11 cellular contexts compared by ENCODE assay signal in genomic region chr2:45001629-45002385, GRCh38. TPM values are rescaled to one million over a fixed set of nuclear protein-coding genes. Genes with fewer than 3 reads are reported as not detected.
DNase-seq lines count a peak whose midpoint lies in the region; ATAC-seq, FAIRE-seq and TF ChIP-seq lines count a peak whose summit lies in the region.
"Had no signal": no experiment of that assay in that cellular context is flagged by ENCODE, and none has a peak within 500 bp of the region (broad histone marks: within the 10 kb centered on the region; RNA-seq: fewer than 3 reads in every experiment).

No MANE protein-coding gene starts in this region.

- TF ChIP-seq EP300 in suprapubic skin (IDR thresholded peaks at IDR 0.05) = no peak

- no peak for DNase-seq in activated T-cell treated with anti-CD3 and anti-CD28 coated beads, Interleukin-2, amount 50 U/mL, for 24 hours
- no peak for DNase-seq in activated T-cell treated with anti-CD3 and anti-CD28 coated beads, Interleukin-2, amount 50 U/mL, for 1 hour
- DNase-seq in adipocyte (ENCODE audit: low read depth) (no peak), keratinocyte (ENCODE audit: low read depth, low spot score) (no peak), suprapubic skin (ENCODE audit: low spot score in 2 of 2) (no peak), substantia nigra (lab: John Stamatoyannopoulos, UW) (no peak), hypothalamus (lab: John Stamatoyannopoulos, UW) (no peak)
- DNase-seq: ACHN had no signal

- no peaks in the 10 kb centered on the region for H3K4me1 ChIP-seq in adipocyte (ENCODE audit: control insufficient read depth, insufficient read depth, low read length)
- H3K4me1 ChIP-seq in keratinocyte (ENCODE audit: control insufficient read depth, extremely low read depth, insufficient read depth, low read length) = no peaks in the 10 kb centered on the region
- peaks cover 34% of the 10 kb centered on the region for H3K4me1 ChIP-seq in suprapubic skin

- peak overlapping the region; percentile 55 for H3K4me3 Mint-ChIP-seq in activated T-cell treated with anti-CD3 and anti-CD28 coated beads, Interleukin-2, amount 50 U/mL, for 24 hours

- peak overlapping the region; percentile 75 for H2AFZ ChIP-seq in keratinocyte (ENCODE audit: control insufficient read depth, low read length)

- TF ChIP-seq CTCF in keratinocyte (optimal IDR thresholded peaks at IDR 0.05 in 1 of 3, IDR thresholded peaks at IDR 0.05 in 1 of 3, conservative IDR thresholded peaks at IDR 0.05 in 1 of 3; ENCODE audit: extremely low read depth in 1 of 3, insufficient read depth in 2 of 3, low read length in 3 of 3) = no peak
- no peak for TF ChIP-seq CTCF in suprapubic skin (IDR thresholded peaks at IDR 0.05)

- H3K27ac Mint-ChIP-seq in activated T-cell treated with anti-CD3 and anti-CD28 coated beads, Interleukin-2, amount 50 U/mL, for 24 hours = no peak overlapping the region

- no peaks in the 10 kb centered on the region for H3K9me3 ChIP-seq in adipocyte (ENCODE audit: control insufficient read depth, low read length)
- no peaks in the 10 kb centered on the region for H3K9me3 ChIP-seq in keratinocyte (ENCODE audit: control insufficient read depth, low read depth, low read length)
- no peaks in the 10 kb centered on the region for H3K9me3 ChIP-seq in suprapubic skin

- H3K4me3 ChIP-seq in adipocyte (ENCODE audit: low read length) (peak overlapping the region; percentile 74), keratinocyte (ENCODE audit: control insufficient read depth in 2 of 3, extremely low read depth in 1 of 3, insufficient read depth in 2 of 3, low read depth in 1 of 3, low read length in 3 of 3) (peak overlapping the region; percentile 24 to 52 (median 44)), suprapubic skin (peak overlapping the region; percentile 31)
- H3K4me3 ChIP-seq: SK-N-MC had no signal

- no peak overlapping the region for H3K27ac ChIP-seq in keratinocyte (ENCODE audit: control insufficient read depth, insufficient read depth, low read length)
- no peak overlapping the region for H3K27ac ChIP-seq in suprapubic skin
- no peak overlapping the region for H3K27ac ChIP-seq in substantia nigra (ENCODE audit: low read depth, low read length, poor library complexity, severe bottlenecking)
- H3K27ac ChIP-seq: SK-N-MC had no signal

- FAIRE-seq in keratinocyte (lab: Jason Lieb, UNC) = no peak
- FAIRE-seq: GM12892 had no signal

- dilution Hi-C loops in keratinocyte (cut with MboI; ENCODE audit: extremely low pct_ligation_motif_present, low sequenced_read_pairs) = no loop called here

- no peaks in the 10 kb centered on the region for H3K36me3 Mint-ChIP-seq in activated T-cell treated with anti-CD3 and anti-CD28 coated beads, Interleukin-2, amount 50 U/mL, for 24 hours (ENCODE audit: low read depth)

- TF ChIP-seq POLR2A in suprapubic skin (IDR thresholded peaks at IDR 0.05) = no peak

- H3K4me1 Mint-ChIP-seq in activated T-cell treated with anti-CD3 and anti-CD28 coated beads, Interleukin-2, amount 50 U/mL, for 24 hours (ENCODE audit: low read depth) = peaks cover 35% of the 10 kb centered on the region

- no peaks in the 10 kb centered on the region for H3K9me3 Mint-ChIP-seq in activated T-cell treated with anti-CD3 and anti-CD28 coated beads, Interleukin-2, amount 50 U/mL, for 24 hours

- no peaks in the 10 kb centered on the region for H3K9me1 ChIP-seq in keratinocyte (ENCODE audit: control insufficient read depth, extremely low read depth, insufficient read depth, low read length)

- H3K4me2 ChIP-seq in keratinocyte (ENCODE audit: control insufficient read depth, extremely low read depth, insufficient read depth, low read depth, low read length) = peak overlapping the region; percentile 80

- ATAC-seq in HG03432 (IDR thresholded peaks at IDR 0.05; ENCODE audit: unreplicated experiment) = no peak

- H3K36me3 ChIP-seq in adipocyte (ENCODE audit: control insufficient read depth, insufficient read depth, low read length, severe bottlenecking) (peaks cover 3% of the 10 kb centered on the region), keratinocyte (ENCODE audit: control insufficient read depth in 2 of 2, extremely low read depth in 1 of 2, insufficient read depth in 2 of 2, low read length in 2 of 2) (no peaks in the 10 kb centered on the region), suprapubic skin (no peaks in the 10 kb centered on the region)

- 26% methylated on average over 17 of the region's 17 CpGs for WGBS in suprapubic skin

- H3K79me2 ChIP-seq in keratinocyte (ENCODE audit: control insufficient read depth, insufficient read depth, low read length) = no peaks in the 10 kb centered on the region

- H3K27me3 Mint-ChIP-seq in activated T-cell treated with anti-CD3 and anti-CD28 coated beads, Interleukin-2, amount 50 U/mL, for 24 hours = peaks cover 92% of the 10 kb centered on the region

- no peak overlapping the region for H3K9ac ChIP-seq in adipocyte (ENCODE audit: low read length)
- no peak overlapping the region for H3K9ac ChIP-seq in keratinocyte (ENCODE audit: control insufficient read depth, extremely low read depth, insufficient read depth, low read length)

- peaks cover 50% of the 10 kb centered on the region for H3K27me3 ChIP-seq in adipocyte (replicated peaks; ENCODE audit: control insufficient read depth, insufficient read depth, low read length)
- H3K27me3 ChIP-seq in keratinocyte (ENCODE audit: control insufficient read depth, extremely low read depth, insufficient read depth, low read length) = peaks cover 87% of the 10 kb centered on the region
- H3K27me3 ChIP-seq in suprapubic skin = peaks cover 100% of the 10 kb centered on the region

- no peaks in the 10 kb centered on the region for H4K20me1 ChIP-seq in keratinocyte (ENCODE audit: control insufficient read depth, extremely low read depth, insufficient read depth, low read length)

RNA-seq across cellular contexts. Expression of gene SIX2, which starts 7.4 kb away (rescaled TPM):
- not detected in 3 replicates for polyA plus RNA-seq in keratinocyte
- polyA plus RNA-seq in keratinocyte (2011; ENCODE audit: low read depth) = not detected
- polyA plus RNA-seq in keratinocyte (2011; cell fraction: cytosol; rRNA removed) = 0.02 and 0.03 TPM in 2 replicates
- not detected in 2 replicates for polyA plus RNA-seq in keratinocyte (2011; cell fraction: nucleus; rRNA removed)
- not detected in 2 replicates for polyA plus RNA-seq in keratinocyte (2012; ENCODE audit: low replicate concordance)
- not detected in 3 replicates for polyA minus RNA-seq in keratinocyte
- polyA minus RNA-seq in keratinocyte (2011; cell fraction: cytosol; rRNA and poly(A)+ RNA removed) = not detected
- 0.32 TPM in 1 of 2 replicates, not detected in the other for polyA minus RNA-seq in keratinocyte (2011; cell fraction: nucleus; rRNA and poly(A)+ RNA removed)
- total RNA-seq in suprapubic skin = 1 to 10 TPM in 1 of 4 donors, under 1 TPM in 2, not detected in 1; 0.34 to 1.2 (median 0.60) TPM
